19 cellular contexts compared by ENCODE assay signal in genomic region chr14:105117710-105118385, GRCh38. TPM values are rescaled to one million over a fixed set of nuclear protein-coding genes. Genes with fewer than 3 reads are reported as not detected.
DNase-seq lines count a peak whose midpoint lies in the region; ATAC-seq and TF ChIP-seq lines count a peak whose summit lies in the region.
"Had no signal": no experiment of that assay in that cellular context is flagged by ENCODE, and none has a peak within 500 bp of the region (broad histone marks: within the 10 kb centered on the region; RNA-seq: fewer than 3 reads in every experiment).

No MANE protein-coding gene starts in this region.

- TF ChIP-seq CTCF in breast epithelium (IDR thresholded peaks at IDR 0.05): no peak
- no peak for TF ChIP-seq CTCF in MCF 10A (IDR thresholded peaks at IDR 0.05; ENCODE audit: unreplicated experiment)
- TF ChIP-seq CTCF in coronary artery (IDR thresholded peaks at IDR 0.05): no peak
- TF ChIP-seq CTCF in osteoblast (IDR thresholded peaks at IDR 0.05; ENCODE audit: extremely low read depth, low read depth, low read length): no peak
- no peak for TF ChIP-seq CTCF in vagina (IDR thresholded peaks at IDR 0.05)
- no peak for TF ChIP-seq CTCF in lower lobe of right lung (IDR thresholded peaks at IDR 0.05)

- intact Hi-C loops in breast epithelium (cut with DNase I; ENCODE audit: low total_unique reads) (no loop called here), MCF 10A (cut with micrococcal nuclease) (no loop called here), vagina (cut with DNase I) (no loop called here), lower lobe of right lung (cut with DNase I) (no loop called here)

- TF ChIP-seq POLR2A in breast epithelium (IDR thresholded peaks at IDR 0.05) (no peak), vagina (IDR thresholded peaks at IDR 0.05) (no peak)

- H3K4me1 ChIP-seq in breast epithelium (peaks cover 0 to 5% of the 10 kb centered on the region in 2 donors), osteoblast (ENCODE audit: insufficient read depth, low read length) (no peaks in the 10 kb centered on the region), vagina (peaks cover 6% of the 10 kb centered on the region), lower lobe of right lung (peaks cover 14% of the 10 kb centered on the region)

- no peaks in the 10 kb centered on the region for H3K36me3 ChIP-seq in breast epithelium
- H3K36me3 ChIP-seq in osteoblast (ENCODE audit: insufficient read depth, low read length): no peaks in the 10 kb centered on the region
- no peaks in the 10 kb centered on the region for H3K36me3 ChIP-seq in vagina
- H3K36me3 ChIP-seq in lower lobe of right lung: no peaks in the 10 kb centered on the region

- peaks cover 0 to 15% of the 10 kb centered on the region in 2 donors for H3K9me3 ChIP-seq in breast epithelium
- no peaks in the 10 kb centered on the region for H3K9me3 ChIP-seq in osteoblast (ENCODE audit: low read depth, low read length)
- no peaks in the 10 kb centered on the region for H3K9me3 ChIP-seq in vagina
- peaks cover 3% of the 10 kb centered on the region for H3K9me3 ChIP-seq in lower lobe of right lung

- BruUV-seq in MCF 10A (replicated peaks; lab: Mats Ljungman, UMichigan): no TSS peak

- H3K4me3 Mint-ChIP-seq in MCF 10A (ENCODE audit: unreplicated experiment): no peak overlapping the region

- POLR2A ChIA-PET in MCF 10A (lab: Yijun Ruan, JAX): interaction anchor here (0.6 to 1.3 kb wide), 3 partner anchors 10 to 56 kb away, joined by 3 read pairs; no protein-coding TSS in a partner anchor

- no peak for ATAC-seq in HG03439 (IDR thresholded peaks at IDR 0.05; ENCODE audit: unreplicated experiment)
- ATAC-seq in lower lobe of right lung: no peak
- ATAC-seq: K562 had no signal

- no peaks in the 10 kb centered on the region for H3K36me3 Mint-ChIP-seq in MCF 10A (ENCODE audit: insufficient read depth, unreplicated experiment)

- no peaks in the 10 kb centered on the region for H4K20me1 ChIP-seq in osteoblast (ENCODE audit: insufficient read depth, low read length)

- DNase-seq in breast epithelium (ENCODE audit: low spot score in 2 of 2): peak; percentile 8 to 20
- DNase-seq in MCF 10A (ENCODE audit: unreplicated experiment): no peak
- peak; percentile 65 for DNase-seq in coronary artery (ENCODE audit: low spot score)
- peak; percentile 55 for DNase-seq in osteoblast (ENCODE audit: insufficient read length, low spot score, missing footprints)
- DNase-seq in vagina (ENCODE audit: extremely low spot score in 2 of 2): peak; percentile 55 to 62
- no peak for DNase-seq in lower lobe of right lung
- no peak for DNase-seq in mucosa of gallbladder (ENCODE audit: low spot score)
- DNase-seq: C1 segment of cervical spinal cord, DMS153, GM23248, HCEC 1CT, MV-4-11, NCI-H1417, NCI-H2029, NCI-H2171, NCI-H446, NCI-H69 had no signal

- CTCF ChIA-PET in MCF 10A (lab: Yijun Ruan, JAX): interaction anchor here (0.6 to 2.3 kb wide), 4 partner anchors 10 to 43 kb away, joined by 3 to 12 read pairs (median 3); no protein-coding TSS in a partner anchor

- H3K27ac Mint-ChIP-seq in MCF 10A (ENCODE audit: low read depth, unreplicated experiment): no peak overlapping the region

- no peaks in the 10 kb centered on the region for H3K79me2 ChIP-seq in osteoblast (ENCODE audit: insufficient read depth, low read length)

- H3K4me2 ChIP-seq in osteoblast (ENCODE audit: insufficient read depth, low read length): no peak overlapping the region

- H3K27me3 Mint-ChIP-seq in MCF 10A (ENCODE audit: insufficient read depth, unreplicated experiment): peaks cover 25% of the 10 kb centered on the region

- no peak overlapping the region for H2AFZ ChIP-seq in osteoblast (ENCODE audit: low read length)
- H2AFZ ChIP-seq: GM23248 had no signal

- H3K27me3 ChIP-seq in breast epithelium (no peaks in the 10 kb centered on the region), osteoblast (ENCODE audit: insufficient read depth, low read length) (peaks cover 32% of the 10 kb centered on the region), vagina (no peaks in the 10 kb centered on the region), lower lobe of right lung (ENCODE audit: low read depth) (no peaks in the 10 kb centered on the region)

- peaks cover 10% of the 10 kb centered on the region for H3K9me3 Mint-ChIP-seq in MCF 10A (ENCODE audit: unreplicated experiment)

- H3K4me3 ChIP-seq in breast epithelium (no peak overlapping the region), coronary artery (no peak overlapping the region), osteoblast (ENCODE audit: insufficient read depth, low read length) (no peak overlapping the region), vagina (no peak overlapping the region), lower lobe of right lung (no peak overlapping the region)
- H3K4me3 ChIP-seq: GM23248, K562 had no signal

- H3K4me1 Mint-ChIP-seq in MCF 10A (ENCODE audit: insufficient read depth, unreplicated experiment): no peaks in the 10 kb centered on the region

- peak overlapping the region in 1 of 2 donors; percentile 82 for H3K27ac ChIP-seq in breast epithelium
- no peak overlapping the region for H3K27ac ChIP-seq in coronary artery
- H3K27ac ChIP-seq in osteoblast (ENCODE audit: low read depth, low read length): no peak overlapping the region
- no peak overlapping the region for H3K27ac ChIP-seq in vagina
- H3K27ac ChIP-seq in lower lobe of right lung: no peak overlapping the region
- H3K27ac ChIP-seq: GM23248 had no signal

RNA-seq across cellular contexts. Expression of gene JAG2, which starts 50.7 kb away (rescaled TPM):
- 10 to 100 TPM in 2 of 3 donors, 1 to 10 TPM in 1; 4.2 to 15.4 (median 13.1) TPM for total RNA-seq in breast epithelium
- 33.5 and 33.7 TPM in 2 replicates for total RNA-seq in MCF 10A (2022)
- 1.8 and 3.3 TPM in 2 replicates for total RNA-seq in osteoblast
- total RNA-seq in vagina: 17.7 TPM
- 29.2 TPM for total RNA-seq in lower lobe of right lung
- total RNA-seq in mucosa of gallbladder: 12.7 TPM

RNA-seq across cellular contexts. Expression of gene GPR132, which starts 52.6 kb away (rescaled TPM):
- total RNA-seq in breast epithelium (1 to 10 TPM; 1.3 to 2.9 (median 1.8) TPM), MCF 10A (2022) (0.42 TPM in 1 of 2 replicates, not detected in the other), osteoblast (under 0.01 TPM in 2 replicates), vagina (9.1 TPM), lower lobe of right lung (7.2 TPM), mucosa of gallbladder (3.7 TPM)
- total RNA-seq: GM23248 had no signal

Comparison
In these comparisons a context has a peak if more than half of its experiments do, and no peak if none do; other contexts are left out.
1. DNase-seq: peak in breast epithelium (2 of 2), coronary artery (single experiment), osteoblast (single experiment) and vagina (2 of 2); none in MCF 10A (single experiment), lower lobe of right lung (single experiment) and mucosa of gallbladder (single experiment).